In genomic region chrX:120357186-120357585, GRCh38 we compare ENCODE assay signal across 18 cellular contexts. TPM values are rescaled to one million over a fixed set of nuclear protein-coding genes. Genes with fewer than 3 reads are reported as not detected.
A peak's percentile ranks its signal among the peaks of the same experiment; 100 is the strongest.
DNase-seq lines count a peak whose midpoint lies in the region; ATAC-seq, FAIRE-seq and TF ChIP-seq lines count a peak whose summit lies in the region.
"Had no signal": no experiment of that assay in that cellular context is flagged by ENCODE, and none has a peak within 500 bp of the region (broad histone marks: within the 10 kb centered on the region; RNA-seq: fewer than 3 reads in every experiment).

No MANE protein-coding gene starts in this region.

- no peaks in the 10 kb centered on the region for H3K79me2 ChIP-seq in HepG2 (ENCODE audit: insufficient read depth, low read length)

- no peak overlapping the region for H3K4me2 ChIP-seq in HepG2 (ENCODE audit: low read depth, low read length)
- H3K4me2 ChIP-seq: BLaER1 had no signal

- BruUV-seq in HepG2 (replicated peaks; lab: Mats Ljungman, UMichigan), result no TSS peak

- no peaks in the 10 kb centered on the region for H4K20me1 ChIP-seq in HepG2 (ENCODE audit: insufficient read depth, low read length)
- H4K20me1 ChIP-seq: BLaER1 had no signal

- intact Hi-C loops in psoas muscle (cut with DNase I), result no loop called here
- intact Hi-C loops in HepG2 (cut with micrococcal nuclease; ENCODE audit: unreplicated experiment), result no loop called here

- DNase-seq in NCI-H82 (lab: John Stamatoyannopoulos, UW) (peak; percentile 24), NCI-H82 treated with DMSO at 0.1 percent for 48 hours (lab: John Stamatoyannopoulos, UW; ENCODE audit: unreplicated experiment) (no peak), left kidney (ENCODE audit: low read depth, low spot score) (peak; percentile 12), psoas muscle (no peak), HepG2 (ENCODE audit: low spot score) (no peak)
- no peak for DNase-seq in stimulated activated CD4-positive, alpha-beta T cell treated with anti-CD3 and anti-CD28 coated beads, Interleukin-15, amount 100 ng/mL, for 24 hours
- DNase-seq: 8988T; AML-193; Caco-2; CD8-positive, alpha-beta memory T cell; DND-41; GDM1 had no signal

- FAIRE-seq in HepG2 (lab: Jason Lieb, UNC), result no peak
- FAIRE-seq: GM12892, H1 had no signal

- H3K36me3 ChIP-seq in psoas muscle (ENCODE audit: insufficient read depth in 1 of 2, low read depth in 1 of 2) (no peaks in the 10 kb centered on the region), HepG2 (replicated peaks in 1 of 2; ENCODE audit: control insufficient read depth in 1 of 2, insufficient read depth in 2 of 2, low read length in 2 of 2) (no peaks in the 10 kb centered on the region)
- H3K36me3 ChIP-seq: BLaER1, HAP-1 had no signal

- H2AFZ ChIP-seq in HepG2 (ENCODE audit: low read length), result no peak overlapping the region

- TF ChIP-seq POLR2A in HepG2 (IDR thresholded peaks at IDR 0.05; ENCODE audit: insufficient read depth in 1 of 2, low read depth in 2 of 2, low read length in 2 of 2), result no peak

- in situ Hi-C loops in HepG2 (cut with HindIII; ENCODE audit: extremely low pct_ligation_motif_present, low pct_unique_long_range_greater_than_20kb), result no loop called here

- POLR2A ChIA-PET in HepG2 (lab: Yijun Ruan, JAX), result no interaction called here

- no peaks in the 10 kb centered on the region for H3K27me3 ChIP-seq in psoas muscle (ENCODE audit: insufficient read depth in 3 of 3, low read length in 2 of 3)
- H3K27me3 ChIP-seq in HepG2 (ENCODE audit: control insufficient read depth in 1 of 2, insufficient read depth in 2 of 2, low read length in 2 of 2), result 0 out of 5 replicates have a peak, but pooled peaks cover 0 to 3% of the 10 kb centered on the region in 2 experiments
- H3K27me3 ChIP-seq: BLaER1 had no signal

- H3K9me3 ChIP-seq in psoas muscle (no peaks in the 10 kb centered on the region), HepG2 (ENCODE audit: low read length) (no peaks in the 10 kb centered on the region)
- H3K9me3 ChIP-seq: BLaER1, Caco-2, HAP-1 had no signal

- WGBS in psoas muscle, 3 donors, result 39 to 41% (median 40%) methylated on average over 2 of the region's 2 CpGs
- WGBS in HepG2 (ENCODE audit: low lambda C conversion rate), result no CpG with 5 or more reads among the region's 2 CpGs

- H3K4me3 ChIP-seq in psoas muscle (no peak overlapping the region), HepG2 (replicated peaks in 1 of 3; ENCODE audit: insufficient read depth in 1 of 3, low read depth in 2 of 3, low read length in 3 of 3) (no peak overlapping the region)
- H3K4me3 ChIP-seq: BLaER1, HAP-1 had no signal

- H3K4me1 ChIP-seq in psoas muscle (peaks cover 8% of the 10 kb centered on the region), HepG2 (ENCODE audit: insufficient read depth, low read length) (no peaks in the 10 kb centered on the region)
- H3K4me1 ChIP-seq: BLaER1, Caco-2 had no signal

- TF ChIP-seq RAD21 in HepG2 (CRISPR knock-in tag; IDR thresholded peaks at IDR 0.05), result no peak

- TF ChIP-seq CTCF in psoas muscle (IDR thresholded peaks at IDR 0.05) (no peak), HepG2 (CRISPR knock-in tag; IDR thresholded peaks at IDR 0.05) (no peak)

- TF ChIP-seq EP300 in HepG2 (IDR thresholded peaks at IDR 0.05; ENCODE audit: low read depth in 2 of 2, low read length in 2 of 2), result no peak
- no peak for TF ChIP-seq EP300 in HepG2 (CRISPR knock-in tag; IDR thresholded peaks at IDR 0.05; ENCODE audit: borderline replicate concordance)

- CTCF ChIA-PET in HepG2 (lab: Yijun Ruan, JAX; ENCODE audit: low intra/inter-chr PET ratio, low total read pairs), result no interaction called here

- H3K27ac ChIP-seq in psoas muscle, result peak overlapping the region; percentile 8
- no peak overlapping the region for H3K27ac ChIP-seq in HepG2 (ENCODE audit: extremely low read length, insufficient read depth, low read length)
- H3K27ac ChIP-seq: BLaER1, HL-60 had no signal

- ATAC-seq in psoas muscle, result peak in 3 of 4 donors; percentile 30 to 62 (median 45)
- ATAC-seq in GM21515 (IDR thresholded peaks at IDR 0.05; ENCODE audit: unreplicated experiment), result no peak
- no peak for ATAC-seq in HepG2

- H3K9ac ChIP-seq in HepG2 (ENCODE audit: insufficient read depth, low read depth, low read length), result no peak overlapping the region
- H3K9ac ChIP-seq: BLaER1 had no signal

TF ChIP-seq in HepG2, 621 proteins besides CTCF, POLR2A, EP300 and RAD21 (continues in another document):
- TF ChIP-seq ZNF773 (CRISPR knock-in tag; IDR thresholded peaks at IDR 0.05; ENCODE audit: borderline replicate concordance) (no peak), TBX2 (CRISPR knock-in tag; IDR thresholded peaks at IDR 0.05; ENCODE audit: borderline replicate concordance) (no peak)

RNA-seq across cellular contexts. Expression of gene ATP1B4, which starts 4.7 kb away (rescaled TPM):
- total RNA-seq in psoas muscle (10 to 100 TPM in 2 of 4 donors, 1 to 10 TPM in 2; 7.1 to 41.5 (median 10.8) TPM), HepG2 (2016; rRNA removed; fragmentation: Illumina TruSeq; extraction: Trizol) (not detected in 2 replicates)
- polyA plus RNA-seq in psoas muscle (1 to 10 TPM in 2 of 3 donors, under 1 TPM in 1; 0.26 to 7.0 (median 2.1) TPM), HepG2 (2011; rRNA removed) (not detected in 2 replicates)
- not detected in 2 replicates for total RNA-seq in HepG2 (2016; cell fraction: cytosol; rRNA removed; fragmentation: Illumina TruSeq; extraction: Trizol; ENCODE audit: low read depth)
- not detected in 2 replicates for total RNA-seq in HepG2 (2016; cell fraction: insoluble cytoplasmic fraction; rRNA removed; fragmentation: Illumina TruSeq; extraction: Trizol)
- total RNA-seq in HepG2 (2016; cell fraction: membrane; rRNA removed; fragmentation: Illumina TruSeq; extraction: Trizol), result not detected in 2 replicates
- total RNA-seq in HepG2 (2016; cell fraction: nucleus; rRNA removed; fragmentation: Illumina TruSeq; extraction: Trizol), result not detected in 2 replicates
- not detected in 2 replicates for polyA plus RNA-seq in HepG2 (2011; cell fraction: cytosol; rRNA removed)
- polyA plus RNA-seq in HepG2 (2011; cell fraction: nucleus; rRNA removed), result not detected in 2 replicates
- polyA plus RNA-seq in HepG2 (2012), result not detected in 2 replicates
- polyA plus RNA-seq in HepG2 (2016; cell fraction: cytosol; fragmentation: Illumina TruSeq; extraction: Trizol; ENCODE audit: low read depth), result not detected in 2 replicates
- not detected in 2 replicates for polyA plus RNA-seq in HepG2 (2016; cell fraction: insoluble cytoplasmic fraction; fragmentation: Illumina TruSeq; extraction: Trizol; ENCODE audit: low read depth)
- polyA plus RNA-seq in HepG2 (2016; cell fraction: membrane; fragmentation: Illumina TruSeq; extraction: Trizol; ENCODE audit: low read depth), result not detected in 2 replicates
- not detected in 2 replicates for polyA plus RNA-seq in HepG2 (2016; cell fraction: nucleus; fragmentation: Illumina TruSeq; extraction: Trizol; ENCODE audit: insufficient read depth, low read depth)
- polyA minus RNA-seq in HepG2 (2011; rRNA and poly(A)+ RNA removed; ENCODE audit: low replicate concordance), result not detected in 2 replicates
- not detected in 2 replicates for polyA minus RNA-seq in HepG2 (2011; cell fraction: cytosol; rRNA and poly(A)+ RNA removed)
- polyA minus RNA-seq in HepG2 (2011; cell fraction: nucleus; rRNA and poly(A)+ RNA removed), result not detected in 2 replicates
- total RNA-seq: Caco-2; CD8-positive, alpha-beta memory T cell; H1 had no signal
- polyA plus RNA-seq: CD8-positive, alpha-beta memory T cell; H1 had no signal

RNA-seq across cellular contexts. Expression of gene TMEM255A, which starts 45.9 kb away (rescaled TPM):
- total RNA-seq in psoas muscle, result 1 to 10 TPM in 1 of 4 donors, under 1 TPM in 3; 0.06 to 2.0 (median 0.30) TPM
- polyA plus RNA-seq in psoas muscle, result under 1 TPM; 0.13 to 0.38 (median 0.14) TPM
- 0.40 and 0.56 TPM in 2 replicates for total RNA-seq in HepG2 (2016; rRNA removed; fragmentation: Illumina TruSeq; extraction: Trizol)
- 0.09 TPM in 1 of 2 replicates, not detected in the other for total RNA-seq in HepG2 (2016; cell fraction: cytosol; rRNA removed; fragmentation: Illumina TruSeq; extraction: Trizol; ENCODE audit: low read depth)
- 0.32 and 0.62 TPM in 2 replicates for total RNA-seq in HepG2 (2016; cell fraction: insoluble cytoplasmic fraction; rRNA removed; fragmentation: Illumina TruSeq; extraction: Trizol)
- 0.43 and 0.48 TPM in 2 replicates for total RNA-seq in HepG2 (2016; cell fraction: membrane; rRNA removed; fragmentation: Illumina TruSeq; extraction: Trizol)
- 0.34 and 0.43 TPM in 2 replicates for total RNA-seq in HepG2 (2016; cell fraction: nucleus; rRNA removed; fragmentation: Illumina TruSeq; extraction: Trizol)
- polyA plus RNA-seq in HepG2 (2011; rRNA removed), result 0.13 TPM in 2 replicates
- polyA plus RNA-seq in HepG2 (2011; cell fraction: cytosol; rRNA removed), result 0.09 and 0.13 TPM in 2 replicates
- polyA plus RNA-seq in HepG2 (2011; cell fraction: nucleus; rRNA removed), result 0.03 and 0.10 TPM in 2 replicates
- 0.04 and 0.17 TPM in 2 replicates for polyA plus RNA-seq in HepG2 (2012)
- 0.19 and 0.23 TPM in 2 replicates for polyA plus RNA-seq in HepG2 (2016; cell fraction: cytosol; fragmentation: Illumina TruSeq; extraction: Trizol; ENCODE audit: low read depth)
- polyA plus RNA-seq in HepG2 (2016; cell fraction: insoluble cytoplasmic fraction; fragmentation: Illumina TruSeq; extraction: Trizol; ENCODE audit: low read depth), result 0.99 and 1.5 TPM in 2 replicates
- polyA plus RNA-seq in HepG2 (2016; cell fraction: membrane; fragmentation: Illumina TruSeq; extraction: Trizol; ENCODE audit: low read depth), result 0.65 and 0.84 TPM in 2 replicates
- polyA plus RNA-seq in HepG2 (2016; cell fraction: nucleus; fragmentation: Illumina TruSeq; extraction: Trizol; ENCODE audit: insufficient read depth, low read depth), result 0.89 and 1.1 TPM in 2 replicates
- 0.14 TPM in 1 of 2 replicates, not detected in the other for polyA minus RNA-seq in HepG2 (2011; rRNA and poly(A)+ RNA removed; ENCODE audit: low replicate concordance)
- 0.18 TPM in 1 of 2 replicates, not detected in the other for polyA minus RNA-seq in HepG2 (2011; cell fraction: cytosol; rRNA and poly(A)+ RNA removed)
- polyA minus RNA-seq in HepG2 (2011; cell fraction: nucleus; rRNA and poly(A)+ RNA removed), result 0.25 and 0.39 TPM in 2 replicates

Comparison
In these comparisons a context has a peak if more than half of its experiments do, and no peak if none do; other contexts are left out.
1. DNase-seq: peak in NCI-H82 (single experiment) and left kidney (single experiment); none in NCI-H82 treated with DMSO at 0.1 percent for 48 hours (single experiment), psoas muscle (0 of 2), stimulated activated CD4-positive, alpha-beta T cell treated with anti-CD3 and anti-CD28 coated beads, Interleukin-15, amount 100 ng/mL, for 24 hours (single experiment) and HepG2 (single experiment).
2. ATAC-seq: peak in psoas muscle (3 of 4); none in GM21515 (single experiment) and HepG2 (single experiment).
3. RNA of gene ATP1B4, which starts 4.7 kb away (total RNA-seq): 7.1 to 41.5 TPM in psoas muscle; not detected in HepG2; every median in the first group is over 4 times any median in the second.